Comparison of ENCODE assay signal across 30 cellular contexts in the genomic region with DNA sequence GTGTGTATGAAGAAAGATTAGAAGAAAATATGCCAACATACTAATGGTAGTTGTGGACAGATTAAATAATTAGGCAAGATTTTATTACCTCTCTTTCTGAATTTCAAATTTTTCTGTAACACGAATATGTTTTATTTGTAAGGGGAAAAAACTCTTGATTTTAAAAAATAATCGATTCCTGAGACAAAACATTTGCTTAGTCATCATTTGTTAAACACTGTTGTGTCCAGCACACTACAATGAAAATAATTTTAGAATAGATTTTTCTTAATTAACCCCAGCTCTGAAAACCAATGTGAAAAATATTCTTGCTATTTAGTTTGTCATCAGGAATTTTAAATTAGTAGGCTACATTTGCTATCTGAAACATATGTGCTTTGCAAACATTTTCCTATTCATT.
"Had no signal": no experiment of that assay in that cellular context is flagged by ENCODE, and none has a peak within 500 bp of the region (broad histone marks: within the 10 kb centered on the region; RNA-seq: fewer than 3 reads in every experiment).

No MANE protein-coding gene starts in this region.

- H3K27ac ChIP-seq: ascending aorta, cardiac muscle cell, VCaP had no signal

- H3K4me1 ChIP-seq: ascending aorta had no signal

- DNase-seq: activated B cell treated with CpG ODN at 0.5 μM for 24 hours; activated CD4-positive, alpha-beta memory T cell treated with anti-CD3 and anti-CD28 coated beads, Interleukin-2, amount 10 ng/mL, durations not matched to agents 7 days and 5 days; activated CD4-positive, alpha-beta T cell treated with anti-CD3 and anti-CD28 coated beads for 48 hours; activated CD4-positive, alpha-beta T cell treated with anti-CD3 and anti-CD28 coated beads, Interleukin-2, amount 10 ng/mL, durations not matched to agents 7 days and 5 days; activated CD4-positive, alpha-beta T cell treated with anti-CD3 and anti-CD28 coated beads, Interleukin-2, amount 50 U/mL, for 48 hours; activated CD4-positive, CD25-positive, alpha-beta regulatory T cell treated with anti-CD3 and anti-CD28 coated beads, Interleukin-2, amount 50 U/mL, for 72 hours; activated CD8-positive, alpha-beta memory T cell treated with anti-CD3 and anti-CD28 coated beads for 24 hours; activated CD8-positive, alpha-beta memory T cell treated with anti-CD3 and anti-CD28 coated beads, Interleukin-2, amount 10 ng/mL, durations not matched to agents 7 days and 5 days; activated CD8-positive, alpha-beta memory T cell treated with anti-CD3 and anti-CD28 coated beads, Interleukin-2, amount 50 U/mL, for 48 hours; activated CD8-positive, alpha-beta T cell treated with anti-CD3 and anti-CD28 coated beads, Interleukin-2, amount 10 ng/mL, durations not matched to agents 7 days and 5 days; activated effector memory CD4-positive, alpha-beta T cell treated with Interleukin-2 at 50 U/mL for 16 hours; activated gamma-delta T cell; activated naive CD4-positive, alpha-beta T cell treated with anti-CD3 and anti-CD28 coated beads, Interleukin-2, amount 10 ng/mL, durations not matched to agents 7 days and 5 days; activated naive CD4-positive, alpha-beta T cell treated with Interleukin-2 at 50 U/mL for 16 hours; activated naive CD8-positive, alpha-beta T cell treated with anti-CD3 and anti-CD28 coated beads, Interleukin-2, amount 10 ng/mL, durations not matched to agents 7 days and 5 days; activated naive CD8-positive, alpha-beta T cell treated with anti-CD3 and anti-CD28 coated beads, Interleukin-2, amount 50 U/mL, for 24 hours; activated T-cell treated with anti-CD3 and anti-CD28 coated beads, Interleukin-2, amount 50 U/mL, for 24 hours; activated T-cell treated with anti-CD3 and anti-CD28 coated beads, Interleukin-2, amount 50 U/mL, for 48 hours; amygdala; anterior cingulate cortex; caudate nucleus; cerebellar nuclear complex; T-helper 1 cell; T-helper 2 cell; T-helper 9 cell had no signal

- FAIRE-seq: bronchial epithelial cell, TTC549 had no signal

- H3K36me3 ChIP-seq: ascending aorta, cardiac muscle cell had no signal

- ATAC-seq: activated CD8-positive, alpha-beta memory T cell treated with anti-CD3 and anti-CD28 coated beads, Interleukin-2, amount 10 ng/mL, durations not matched to agents 7 days and 5 days; activated CD8-positive, alpha-beta T cell treated with anti-CD3 and anti-CD28 coated beads, Interleukin-2, amount 10 ng/mL, durations not matched to agents 7 days and 5 days; activated naive CD8-positive, alpha-beta T cell treated with anti-CD3 and anti-CD28 coated beads, Interleukin-2, amount 50 U/mL, for 24 hours had no signal

- H3K4me3 ChIP-seq: ascending aorta, cardiac muscle cell had no signal

- H3K27me3 ChIP-seq: ascending aorta, cardiac muscle cell had no signal

- H3K9me3 ChIP-seq: ascending aorta had no signal
